Comparison of ENCODE assay signal across 8 cellular contexts in the genomic region with DNA sequence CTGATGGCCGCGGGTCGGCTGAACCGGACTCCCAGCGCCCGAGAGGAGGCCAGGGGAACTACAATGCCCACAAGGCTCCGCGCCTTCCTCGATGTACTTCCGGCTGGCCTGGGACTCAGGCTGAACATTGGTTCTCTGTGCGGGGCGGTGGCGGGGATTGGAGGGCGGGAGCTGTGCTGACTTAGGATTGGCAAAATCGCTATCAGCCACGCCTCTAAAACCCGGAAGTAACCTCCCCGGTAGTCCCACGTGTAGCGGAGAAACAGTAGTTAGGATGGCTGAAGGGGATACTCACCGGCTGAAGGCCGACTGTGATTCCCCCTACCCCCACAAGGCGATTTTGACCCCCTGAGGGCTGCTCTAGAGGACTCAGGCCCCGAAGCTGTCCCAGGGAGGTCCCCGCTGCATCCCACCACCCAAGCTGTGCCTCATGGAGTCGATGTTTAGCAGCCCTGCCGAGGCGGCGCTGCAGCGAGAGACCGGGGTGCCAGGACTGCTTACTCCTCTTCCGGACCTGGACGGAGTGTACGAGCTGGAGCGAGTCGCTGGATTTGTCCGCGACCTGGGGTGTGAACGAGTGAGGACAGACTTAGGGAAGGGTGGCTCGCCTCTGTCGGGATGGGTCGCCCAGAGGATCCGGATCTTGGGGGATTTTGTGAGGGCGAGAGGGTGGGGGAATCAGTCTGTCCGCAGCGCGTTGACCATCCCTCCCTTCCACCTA. TPM values are rescaled to one million over a fixed set of nuclear protein-coding genes. Genes with fewer than 3 reads are reported as not detected.
DNase-seq lines count a peak whose midpoint lies in the region; ATAC-seq and TF ChIP-seq lines count a peak whose summit lies in the region.

A gene with protein sequence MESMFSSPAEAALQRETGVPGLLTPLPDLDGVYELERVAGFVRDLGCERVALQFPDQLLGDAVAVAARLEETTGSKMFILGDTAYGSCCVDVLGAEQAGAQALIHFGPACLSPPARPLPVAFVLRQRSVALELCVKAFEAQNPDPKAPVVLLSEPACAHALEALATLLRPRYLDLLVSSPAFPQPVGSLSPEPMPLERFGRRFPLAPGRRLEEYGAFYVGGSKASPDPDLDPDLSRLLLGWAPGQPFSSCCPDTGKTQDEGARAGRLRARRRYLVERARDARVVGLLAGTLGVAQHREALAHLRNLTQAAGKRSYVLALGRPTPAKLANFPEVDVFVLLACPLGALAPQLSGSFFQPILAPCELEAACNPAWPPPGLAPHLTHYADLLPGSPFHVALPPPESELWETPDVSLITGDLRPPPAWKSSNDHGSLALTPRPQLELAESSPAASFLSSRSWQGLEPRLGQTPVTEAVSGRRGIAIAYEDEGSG (plus strand): TSS at position 265 of the 721 bp plus-strand sequence. CDS start 166 bp downstream, at position 431.

- peak within 1 kb of the TSS; percentile 88 to 91 for H3K27ac Mint-ChIP-seq in activated naive CD4-positive, alpha-beta T cell treated with anti-CD3 and anti-CD28 coated beads, Interleukin-2, amount 50 U/mL, for 72 hours

- peaks cover 21% of the 10 kb centered on the region for H3K79me2 ChIP-seq in osteoblast (ENCODE audit: insufficient read depth, low read length)

- H3K4me3 ChIP-seq in GM06990 (replicated peaks; ENCODE audit: low read depth, low read length): peak within 1 kb of the TSS; percentile 96
- peak within 1 kb of the TSS; percentile 99 for H3K4me3 ChIP-seq in osteoblast (ENCODE audit: insufficient read depth, low read length)
- peak within 1 kb of the TSS; percentile 85 for H3K4me3 ChIP-seq in thoracic aorta

- no peaks in the 10 kb centered on the region for H3K27me3 ChIP-seq in GM06990 (replicated peaks; ENCODE audit: control insufficient read depth, insufficient read depth, low read length)
- H3K27me3 ChIP-seq in osteoblast (ENCODE audit: insufficient read depth, low read length): no peaks in the 10 kb centered on the region
- H3K27me3 ChIP-seq in thoracic aorta (replicated peaks; ENCODE audit: insufficient read depth): no peaks in the 10 kb centered on the region

- peaks cover 13% of the 10 kb centered on the region for H3K36me3 ChIP-seq in GM06990 (ENCODE audit: control insufficient read depth, insufficient read depth, low read length)
- H3K36me3 ChIP-seq in osteoblast (ENCODE audit: insufficient read depth, low read length): peaks cover 17% of the 10 kb centered on the region
- H3K36me3 ChIP-seq in thoracic aorta: peaks cover 6% of the 10 kb centered on the region

- peak within 1 kb of the TSS; percentile 95 for H2AFZ ChIP-seq in osteoblast (ENCODE audit: low read length)

- H3K4me1 ChIP-seq in osteoblast (ENCODE audit: insufficient read depth, low read length) (peaks cover 13% of the 10 kb centered on the region), thoracic aorta (ENCODE audit: control insufficient read depth in 1 of 2, low read depth in 2 of 2) (peaks cover 7 to 26% of the 10 kb centered on the region in 2 donors)

- H4K20me1 ChIP-seq in osteoblast (ENCODE audit: insufficient read depth, low read length): no peaks in the 10 kb centered on the region

- H3K27ac ChIP-seq in osteoblast (ENCODE audit: low read depth, low read length) (peak within 1 kb of the TSS; percentile 56), thoracic aorta (no peak within 1 kb of the TSS)

- ATAC-seq in HG02571 (IDR thresholded peaks at IDR 0.05; ENCODE audit: unreplicated experiment) (peak; percentile 58), thoracic aorta (ENCODE audit: insufficient number of reproducible peaks, low FRiP score, low read depth) (peak; percentile 96)
- ATAC-seq in activated naive CD4-positive, alpha-beta T cell treated with anti-CD3 and anti-CD28 coated beads, Interleukin-2, amount 50 U/mL, for 72 hours: peak; percentile 91 to 95

- TF ChIP-seq CTCF in GM06990 (IDR thresholded peaks at IDR 0.05; ENCODE audit: insufficient read depth, low read length, poor library complexity, severe bottlenecking) (peak; percentile 28), osteoblast (IDR thresholded peaks at IDR 0.05; ENCODE audit: extremely low read depth, low read depth, low read length) (peak; percentile 6), thoracic aorta (IDR thresholded peaks at IDR 0.05) (peak; percentile 55)

- peak; percentile 91 for DNase-seq in GM06990 (ENCODE audit: extremely low read depth, insufficient read length)
- peak; percentile 98 for DNase-seq in NCI-H1092 treated with DMSO at 0.1 percent for 48 hours (lab: John Stamatoyannopoulos, UW)
- peak; percentile 97 for DNase-seq in SKM-1 (lab: John Stamatoyannopoulos, UW; ENCODE audit: unreplicated experiment)
- peak; percentile 88 to 92 for DNase-seq in activated naive CD4-positive, alpha-beta T cell treated with anti-CD3 and anti-CD28 coated beads, Interleukin-2, amount 50 U/mL, for 72 hours (ENCODE audit: low spot score in 2 of 2)
- DNase-seq in glomerular visceral epithelial cell (ENCODE audit: extremely low spot score): peak; percentile 96
- DNase-seq in osteoblast (ENCODE audit: insufficient read length, low spot score, missing footprints): peak; percentile 100
- peak; percentile 96 for DNase-seq in thoracic aorta (ENCODE audit: low spot score)

- H3K9me3 Mint-ChIP-seq in activated naive CD4-positive, alpha-beta T cell treated with anti-CD3 and anti-CD28 coated beads, Interleukin-2, amount 50 U/mL, for 72 hours: no peaks in the 10 kb centered on the region

- H3K36me3 Mint-ChIP-seq in activated naive CD4-positive, alpha-beta T cell treated with anti-CD3 and anti-CD28 coated beads, Interleukin-2, amount 50 U/mL, for 72 hours: peaks cover 6 to 16% of the 10 kb centered on the region in 2 donors

- no peaks in the 10 kb centered on the region for H3K9me3 ChIP-seq in osteoblast (ENCODE audit: low read depth, low read length)
- H3K9me3 ChIP-seq in thoracic aorta: no peaks in the 10 kb centered on the region

- H3K4me2 ChIP-seq in osteoblast (ENCODE audit: insufficient read depth, low read length): peak within 1 kb of the TSS; percentile 89

RNA-seq across cellular contexts. Expression of the gene that starts here (rescaled TPM):
- total RNA-seq in activated naive CD4-positive, alpha-beta T cell treated with anti-CD3 and anti-CD28 coated beads, Interleukin-2, amount 50 U/mL, for 72 hours: 10 to 100 TPM; 30.8 to 31.1 TPM
- total RNA-seq in osteoblast (10.3 and 15.6 TPM in 2 replicates), thoracic aorta (10 to 100 TPM; 21.9 to 31.4 TPM)
